ENCODE assay signal across 11 cellular contexts in the genomic region with DNA sequence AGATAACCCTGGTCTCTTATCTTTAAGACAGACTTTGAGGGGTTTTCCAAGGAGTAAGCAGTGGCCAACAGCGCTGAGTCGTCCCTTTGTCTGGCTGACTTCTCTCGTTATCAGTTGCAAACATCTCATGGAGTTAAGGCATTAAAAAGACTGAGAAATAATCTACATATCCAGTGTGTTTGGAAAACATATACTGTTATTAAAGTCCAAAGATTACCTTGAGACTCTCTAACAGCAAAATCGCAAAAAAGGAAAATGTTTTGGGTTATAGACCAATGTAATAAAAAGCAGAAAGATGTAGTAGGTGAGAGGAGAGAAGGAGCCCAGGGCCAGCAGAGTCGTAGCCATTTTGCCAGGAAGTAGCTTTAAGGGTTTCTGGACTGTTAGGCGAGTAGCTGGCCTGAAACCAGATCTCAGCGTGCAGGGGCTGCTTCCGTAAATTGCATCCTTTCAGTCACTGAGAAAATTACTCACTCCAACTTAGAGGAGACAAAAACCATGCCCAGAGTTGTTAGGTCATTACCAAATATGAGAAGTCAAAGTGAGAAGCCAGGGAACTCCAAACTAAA. TPM values are rescaled to one million over a fixed set of nuclear protein-coding genes. Genes with fewer than 3 reads are reported as not detected.
A peak's percentile ranks its signal among the peaks of the same experiment; 100 is the strongest.
DNase-seq lines count a peak whose midpoint lies in the region; ATAC-seq, FAIRE-seq and TF ChIP-seq lines count a peak whose summit lies in the region.
"Had no signal": no experiment of that assay in that cellular context is flagged by ENCODE, and none has a peak within 500 bp of the region (broad histone marks: within the 10 kb centered on the region; RNA-seq: fewer than 3 reads in every experiment).

No MANE protein-coding gene starts in this region.

- ATAC-seq in HG02623 (IDR thresholded peaks at IDR 0.05; ENCODE audit: unreplicated experiment) (peak; percentile 48), lower lobe of right lung (peak; percentile 53 to 59)
- no peak for ATAC-seq in activated CD8-positive, alpha-beta T cell treated with anti-CD3 and anti-CD28 coated beads for 36 hours

- H2AFZ ChIP-seq in SK-N-SH (ENCODE audit: low read depth), result peak overlapping the region; percentile 96

- CTCF ChIA-PET in GM10248 (lab: Yijun Ruan, JAX) (interaction anchor here (0.9 to 3.9 kb wide), 5 partner anchors 9 to 24 kb away, joined by 3 to 16 read pairs (median 6); a partner anchor contains a TSS), SK-N-SH (lab: Yijun Ruan, JAX) (interaction anchor here (0.7 to 2.8 kb wide), 4 partner anchors 10 to 24 kb away, joined by 3 to 14 read pairs (median 6); a partner anchor contains a TSS)
- CTCF ChIA-PET in activated CD8-positive, alpha-beta T cell treated with anti-CD3 and anti-CD28 coated beads for 36 hours (lab: Charles Lee), result interaction anchor here (1.5 to 2.2 kb wide), 3 partner anchors 10 to 24 kb away, joined by 3 to 12 read pairs (median 8); a partner anchor contains a TSS

- intact Hi-C loops in lower lobe of right lung (cut with DNase I) (no loop called here), kidney (cut with DNase I) (no loop called here)
- intact Hi-C loops in activated CD8-positive, alpha-beta T cell treated with anti-CD3 and anti-CD28 coated beads for 36 hours (cut with micrococcal nuclease), result no loop called here

- H3K9me2 ChIP-seq in SK-N-SH, result no peaks in the 10 kb centered on the region

- H3K9ac ChIP-seq in SK-N-SH (peak overlapping the region; percentile 24; the same call in 1 of the 2 replicates), kidney (ENCODE audit: low read length in 2 of 2) (no peak overlapping the region)

- H3K4me2 ChIP-seq in SK-N-SH, result peak overlapping the region; percentile 3; the same call in 1 of the 2 replicates

- H3K36me3 Mint-ChIP-seq in chondrocyte (ENCODE audit: low read depth), result peaks cover 9% of the 10 kb centered on the region
- no peaks in the 10 kb centered on the region for H3K36me3 Mint-ChIP-seq in activated CD8-positive, alpha-beta T cell treated with anti-CD3 and anti-CD28 coated beads for 36 hours (ENCODE audit: low read depth)

- no peaks in the 10 kb centered on the region for H4K20me1 ChIP-seq in SK-N-SH (ENCODE audit: insufficient read depth)

- no peak for TF ChIP-seq EP300 in SK-N-SH (IDR thresholded peaks at IDR 0.05; ENCODE audit: borderline replicate concordance in 1 of 2, low read depth in 1 of 2, low read length in 1 of 2)

- peaks cover 13% of the 10 kb centered on the region for H3K9me3 Mint-ChIP-seq in chondrocyte (ENCODE audit: low read depth)
- peaks cover 2% of the 10 kb centered on the region for H3K9me3 Mint-ChIP-seq in activated CD8-positive, alpha-beta T cell treated with anti-CD3 and anti-CD28 coated beads for 36 hours
- H3K9me3 Mint-ChIP-seq: central memory CD8-positive, alpha-beta T cell had no signal

- H3K79me2 ChIP-seq in SK-N-SH (ENCODE audit: insufficient read depth), result no peaks in the 10 kb centered on the region

- peaks cover 8% of the 10 kb centered on the region for H3K4me1 Mint-ChIP-seq in chondrocyte (ENCODE audit: low read depth)
- H3K4me1 Mint-ChIP-seq in activated CD8-positive, alpha-beta T cell treated with anti-CD3 and anti-CD28 coated beads for 36 hours (ENCODE audit: low read depth), result no peaks in the 10 kb centered on the region
- H3K4me1 Mint-ChIP-seq: central memory CD8-positive, alpha-beta T cell had no signal

- no peak overlapping the region for H3K4me3 ChIP-seq in SK-N-SH (ENCODE audit: low read depth in 2 of 2, low read length in 1 of 2)
- no peak overlapping the region for H3K4me3 ChIP-seq in lower lobe of right lung
- no peak overlapping the region for H3K4me3 ChIP-seq in kidney (ENCODE audit: low read length in 2 of 2)
- H3K4me3 ChIP-seq: ovary, vagina had no signal

- H3K27ac Mint-ChIP-seq in chondrocyte (ENCODE audit: unreplicated experiment), result no peak overlapping the region
- no peak overlapping the region for H3K27ac Mint-ChIP-seq in activated CD8-positive, alpha-beta T cell treated with anti-CD3 and anti-CD28 coated beads for 36 hours

- POLR2A ChIA-PET in GM10248 (lab: Yijun Ruan, JAX), result no interaction called here
- POLR2A ChIA-PET in SK-N-SH (lab: Yijun Ruan, JAX), result no interaction called here
- POLR2A ChIA-PET in activated CD8-positive, alpha-beta T cell treated with anti-CD3 and anti-CD28 coated beads for 36 hours (lab: Charles Lee), result interaction anchor here (0.5 kb wide), 1 partner anchor 339 kb away, joined by 3 read pairs; no protein-coding TSS in a partner anchor

- no peaks in the 10 kb centered on the region for H3F3A ChIP-seq in SK-N-SH (replicated peaks; ENCODE audit: insufficient read depth)

- TF ChIP-seq RAD21 in SK-N-SH (IDR thresholded peaks at IDR 0.05; ENCODE audit: low read length), result no peak

- FAIRE-seq in kidney (lab: Jason Lieb, UNC), result no peak

- DNase-seq in GM10248 (ENCODE audit: extremely low spot score) (peak; percentile 60), SK-N-SH (peak; percentile 25), lower lobe of right lung (no peak), HT-29 (ENCODE audit: low spot score) (no peak), chondrocyte (ENCODE audit: low spot score) (no peak), kidney (no peak)
- no peak for DNase-seq in activated CD8-positive, alpha-beta T cell treated with anti-CD3 and anti-CD28 coated beads for 36 hours

- H3K36me3 ChIP-seq in SK-N-SH (replicated peaks in 1 of 2; ENCODE audit: control insufficient read depth in 1 of 2, insufficient read depth in 2 of 2, low read length in 1 of 2) (no peaks in the 10 kb centered on the region), lower lobe of right lung (no peaks in the 10 kb centered on the region), kidney (ENCODE audit: control insufficient read depth in 1 of 2, insufficient read depth in 2 of 2, low read length in 2 of 2) (no peaks in the 10 kb centered on the region)
- H3K36me3 ChIP-seq: ovary, vagina had no signal

- H3K9me3 ChIP-seq in SK-N-SH (no peaks in the 10 kb centered on the region), lower lobe of right lung (no peaks in the 10 kb centered on the region), kidney (ENCODE audit: control insufficient read depth in 1 of 2, low read length in 2 of 2) (no peaks in the 10 kb centered on the region)
- H3K9me3 ChIP-seq: ovary, vagina had no signal

- WGBS in SK-N-SH (ENCODE audit: low lambda C conversion rate), result 15% methylated on average over 8 of the region's 8 CpGs

- TF ChIP-seq CTCF in GM10248 (IDR thresholded peaks at IDR 0.05; ENCODE audit: control extremely low read depth, extremely low read depth, low read depth, missing control alignments), result no peak
- no peak for TF ChIP-seq CTCF in SK-N-SH (IDR thresholded peaks at IDR 0.05)
- no peak for TF ChIP-seq CTCF in lower lobe of right lung (IDR thresholded peaks at IDR 0.05)
- no peak for TF ChIP-seq CTCF in chondrocyte (IDR thresholded peaks at IDR 0.05)
- TF ChIP-seq CTCF in activated CD8-positive, alpha-beta T cell treated with anti-CD3 and anti-CD28 coated beads for 36 hours (IDR thresholded peaks at IDR 0.05), result no peak
- TF ChIP-seq CTCF in kidney (IDR thresholded peaks at IDR 0.05; ENCODE audit: borderline replicate concordance, extremely low read depth, insufficient read depth), result no peak

- H3K27ac ChIP-seq in SK-N-SH (ENCODE audit: low read depth in 2 of 2, low read length in 1 of 2) (peak overlapping the region; percentile 8 to 58; a peak in 3 of 4 replicates), lower lobe of right lung (no peak overlapping the region), kidney (ENCODE audit: low read depth in 2 of 2, low read length in 2 of 2) (no peak overlapping the region)
- H3K27ac ChIP-seq: ovary, vagina had no signal

- no peak overlapping the region for H3K4me3 Mint-ChIP-seq in chondrocyte (ENCODE audit: unreplicated experiment)
- no peak overlapping the region for H3K4me3 Mint-ChIP-seq in activated CD8-positive, alpha-beta T cell treated with anti-CD3 and anti-CD28 coated beads for 36 hours
- H3K4me3 Mint-ChIP-seq: central memory CD8-positive, alpha-beta T cell had no signal

- no peaks in the 10 kb centered on the region for H3K27me3 Mint-ChIP-seq in chondrocyte (ENCODE audit: low read depth)
- H3K27me3 Mint-ChIP-seq in activated CD8-positive, alpha-beta T cell treated with anti-CD3 and anti-CD28 coated beads for 36 hours, result no peaks in the 10 kb centered on the region

- H3K4me1 ChIP-seq in SK-N-SH (ENCODE audit: control insufficient read depth in 1 of 2, insufficient read depth in 2 of 2, low read depth in 1 of 2, low read length in 1 of 2), result peaks cover 0 to 4% of the 10 kb centered on the region in 2 experiments; a peak in 1 of 4 replicates
- no peaks in the 10 kb centered on the region for H3K4me1 ChIP-seq in lower lobe of right lung
- H3K4me1 ChIP-seq in kidney (ENCODE audit: control insufficient read depth in 1 of 2, insufficient read depth in 1 of 2, low read depth in 1 of 2, low read length in 2 of 2), result no peaks in the 10 kb centered on the region
- H3K4me1 ChIP-seq: vagina had no signal

- H3K27me3 ChIP-seq in SK-N-SH (ENCODE audit: insufficient read depth) (no peaks in the 10 kb centered on the region), lower lobe of right lung (ENCODE audit: low read depth) (no peaks in the 10 kb centered on the region)
- H3K27me3 ChIP-seq: ovary, vagina had no signal

TF ChIP-seq in SK-N-SH, 30 proteins besides CTCF, POLR2A, EP300 and RAD21 (continues in another document):
- TF ChIP-seq TAF1 (IDR thresholded peaks at IDR 0.05; ENCODE audit: borderline replicate concordance, low read depth, low read length) (peak; percentile 43; the same call in 1 of the 2 replicates), TCF12 (IDR thresholded peaks at IDR 0.05) (peak; percentile 52), CHD2 (IDR thresholded peaks at IDR 0.05; ENCODE audit: low read length, partially characterized antibody) (no peak)

RNA-seq across cellular contexts. Expression of a gene that starts 24.6 kb away (rescaled TPM):
- 0.16 and 0.18 TPM in 2 replicates for polyA plus RNA-seq in SK-N-SH (2012; rRNA removed)
- polyA plus RNA-seq in SK-N-SH (2012; cell fraction: cytosol; rRNA removed), result 0.17 and 0.20 TPM in 2 replicates
- 0.41 and 0.69 TPM in 2 replicates for polyA plus RNA-seq in SK-N-SH (2012; cell fraction: nucleus; rRNA removed)
- 0.56 TPM for total RNA-seq in lower lobe of right lung
- 0.03 and 0.08 TPM in 2 replicates for total RNA-seq in HT-29 (2014; rRNA removed; shearing (Covaris generic))
- total RNA-seq in chondrocyte, result 0.99 to 1.1 TPM (median 1.00 TPM) in 3 replicates
- under 1 TPM; 0.09 to 0.11 TPM for total RNA-seq in activated CD8-positive, alpha-beta T cell treated with anti-CD3 and anti-CD28 coated beads for 36 hours
- total RNA-seq in kidney, result 1.3 TPM
- polyA plus RNA-seq in kidney (ENCODE audit: insufficient read depth, low read depth, low replicate concordance), result 1.1 TPM

RNA-seq across cellular contexts. Expression of a gene that starts 39.1 kb away (rescaled TPM):
- polyA plus RNA-seq in SK-N-SH (2012; rRNA removed) (47.5 and 49.0 TPM in 2 replicates), kidney (ENCODE audit: insufficient read depth, low read depth, low replicate concordance) (46.3 TPM)
- polyA plus RNA-seq in SK-N-SH (2012; cell fraction: cytosol; rRNA removed), result 38.6 and 45.1 TPM in 2 replicates
- 50.2 and 58.7 TPM in 2 replicates for polyA plus RNA-seq in SK-N-SH (2012; cell fraction: nucleus; rRNA removed)
- total RNA-seq in lower lobe of right lung (45.1 TPM), chondrocyte (34.0 to 36.1 TPM (median 34.6 TPM) in 3 replicates), kidney (38.0 TPM)
- 92.6 and 103 TPM in 2 replicates for total RNA-seq in HT-29 (2014; rRNA removed; shearing (Covaris generic))
- 10 to 100 TPM; 36.1 to 36.6 TPM for total RNA-seq in activated CD8-positive, alpha-beta T cell treated with anti-CD3 and anti-CD28 coated beads for 36 hours

Comparison
In these comparisons a context has a peak if more than half of its experiments do, and no peak if none do; other contexts are left out.
1. DNase-seq: peak in GM10248 (single experiment) and SK-N-SH (single experiment); none in lower lobe of right lung (single experiment), HT-29 (single experiment), chondrocyte (single experiment), activated CD8-positive, alpha-beta T cell treated with anti-CD3 and anti-CD28 coated beads for 36 hours (single experiment) and kidney (single experiment).
2. H3K27ac ChIP-seq: peak in SK-N-SH (2 of 2); none in lower lobe of right lung (single experiment) and kidney (0 of 2).